Comparison of ENCODE assay signal across 17 cellular contexts in the genomic region with DNA sequence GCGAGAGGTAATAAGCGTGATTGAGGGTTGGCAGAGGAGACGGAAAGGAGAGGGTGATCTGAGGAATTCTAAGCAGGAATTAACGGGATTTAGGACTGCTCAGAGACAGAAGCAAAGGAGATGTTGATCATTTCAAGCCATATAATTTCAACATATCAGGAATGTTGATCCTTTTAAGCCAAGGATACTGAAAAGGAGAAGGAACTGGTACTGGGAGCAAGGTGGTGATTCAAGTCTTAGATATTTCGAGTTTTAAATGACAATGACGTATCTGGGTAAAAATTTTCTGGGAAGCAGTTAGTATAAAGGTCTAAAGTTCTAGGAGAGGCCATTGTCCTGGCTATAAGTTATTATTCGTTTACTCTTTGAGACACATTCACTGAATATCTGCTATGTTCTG.
DNase-seq lines count a peak whose midpoint lies in the region; ATAC-seq and TF ChIP-seq lines count a peak whose summit lies in the region.
"Had no signal": no experiment of that assay in that cellular context is flagged by ENCODE, and none has a peak within 500 bp of the region (broad histone marks: within the 10 kb centered on the region; RNA-seq: fewer than 3 reads in every experiment).

No MANE protein-coding gene starts in this region.

- ATAC-seq in PC-3, result peak; percentile 73
- no peak for ATAC-seq in gastrocnemius medialis
- ATAC-seq: activated T-cell treated with anti-CD3 and anti-CD28 coated beads, Interleukin-2, amount 50 U/mL, for 72 hours had no signal

- no peak overlapping the region for H2AFZ ChIP-seq in PC-3 (ENCODE audit: low read length)
- H2AFZ ChIP-seq in fibroblast of lung (ENCODE audit: low read length), result no peak overlapping the region
- H2AFZ ChIP-seq in osteoblast (ENCODE audit: low read length), result peak overlapping the region; percentile 64
- H2AFZ ChIP-seq: PC-9 had no signal

- H3F3A ChIP-seq in PC-3 (ENCODE audit: low read length, unreplicated experiment), result no peaks in the 10 kb centered on the region

- H3K4me1 ChIP-seq in PC-3 (ENCODE audit: insufficient read depth, low read length), result peaks cover 32% of the 10 kb centered on the region
- peaks cover 2% of the 10 kb centered on the region for H3K4me1 ChIP-seq in fibroblast of lung (ENCODE audit: control insufficient read depth, extremely low read depth, insufficient read depth, low read length)
- H3K4me1 ChIP-seq in osteoblast (ENCODE audit: insufficient read depth, low read length), result peaks cover 28% of the 10 kb centered on the region
- no peaks in the 10 kb centered on the region for H3K4me1 ChIP-seq in gastrocnemius medialis
- H3K4me1 ChIP-seq: sigmoid colon had no signal

- H3K4me2 ChIP-seq in PC-3 (ENCODE audit: low read length) (peak overlapping the region; percentile 49), fibroblast of lung (ENCODE audit: extremely low read depth, insufficient read depth, low read length) (no peak overlapping the region), osteoblast (ENCODE audit: insufficient read depth, low read length) (peak overlapping the region; percentile 82)
- H3K4me2 ChIP-seq: PC-9 had no signal

- in situ Hi-C loops in gastrocnemius medialis (cut with MboI; ENCODE audit: low sequenced_read_pairs in 4 of 4), result loop anchor here in 1 of 4 donors (25.0 kb wide), 1 partner anchor 315 kb away; no protein-coding TSS in a partner anchor

- no peak for TF ChIP-seq POLR2A in gastrocnemius medialis (IDR thresholded peaks at IDR 0.05)

- H3K36me3 ChIP-seq in PC-3 (ENCODE audit: low read depth, low read length), result no peaks in the 10 kb centered on the region
- no peaks in the 10 kb centered on the region for H3K36me3 ChIP-seq in fibroblast of lung (ENCODE audit: control insufficient read depth, insufficient read depth, low read length)
- H3K36me3 ChIP-seq in osteoblast (ENCODE audit: insufficient read depth, low read length), result no peaks in the 10 kb centered on the region
- H3K36me3 ChIP-seq in gastrocnemius medialis, result no peaks in the 10 kb centered on the region
- H3K36me3 ChIP-seq: sigmoid colon had no signal

- H3K27ac ChIP-seq in PC-3 (ENCODE audit: low read length), result peak overlapping the region; percentile 57
- no peak overlapping the region for H3K27ac ChIP-seq in fibroblast of lung (ENCODE audit: insufficient read depth, low read length)
- H3K27ac ChIP-seq in osteoblast (ENCODE audit: low read depth, low read length), result peak overlapping the region; percentile 98
- H3K27ac ChIP-seq in gastrocnemius medialis, result no peak overlapping the region
- H3K27ac ChIP-seq: PC-9, sigmoid colon had no signal

- H3K9ac ChIP-seq in PC-3 (ENCODE audit: low read length), result no peak overlapping the region
- H3K9ac ChIP-seq in fibroblast of lung (ENCODE audit: insufficient read depth, low read length), result no peak overlapping the region

- H3K79me2 ChIP-seq in PC-3 (ENCODE audit: low read length) (no peaks in the 10 kb centered on the region), fibroblast of lung (ENCODE audit: control insufficient read depth, insufficient read depth, low read length) (no peaks in the 10 kb centered on the region), osteoblast (ENCODE audit: insufficient read depth, low read length) (no peaks in the 10 kb centered on the region)

- intact Hi-C loops in PC-3 (cut with micrococcal nuclease) (no loop called here), gastrocnemius medialis (cut with DNase I; ENCODE audit: low total_unique reads) (no loop called here)

- DNase-seq in EL, result peak; percentile 88
- DNase-seq in PC-3, result peak; percentile 64
- DNase-seq in fibroblast of lung (ENCODE audit: low read depth in 2 of 2), result peak; percentile 9 to 88
- peak; percentile 67 for DNase-seq in osteoblast (ENCODE audit: insufficient read length, low spot score, missing footprints)
- DNase-seq in gastrocnemius medialis, result no peak
- DNase-seq in activated naive CD4-positive, alpha-beta T cell (lab: John Stamatoyannopoulos, UW), result no peak
- DNase-seq in activated CD4-positive, CD25-positive, alpha-beta regulatory T cell treated with anti-CD3 and anti-CD28 coated beads, Interleukin-2, amount 50 U/mL, for 72 hours, result no peak
- no peak for DNase-seq in hepatic stellate cell (ENCODE audit: low spot score)
- DNase-seq: activated CD4-positive, alpha-beta memory T cell treated with anti-CD3 and anti-CD28 coated beads, Interleukin-2, amount 10 ng/mL, durations not matched to agents 7 days and 5 days; activated naive CD8-positive, alpha-beta T cell treated with anti-CD3 and anti-CD28 coated beads, Interleukin-2, amount 10 ng/mL, durations not matched to agents 7 days and 5 days; activated T-cell treated with anti-CD3 and anti-CD28 coated beads, Interleukin-2, amount 50 U/mL, for 72 hours; cerebellar nuclear complex; NCI-H2081 treated with DMSO at 0.1 percent for 48 hours; NCI-H526; PC-9; sigmoid colon; stimulated activated CD4-positive, alpha-beta T cell treated with anti-CD3 and anti-CD28 coated beads, Interleukin-4, amount 100 ng/mL, for 1 hour had no signal

- H4K20me1 ChIP-seq in PC-3 (ENCODE audit: low read length), result no peaks in the 10 kb centered on the region
- no peaks in the 10 kb centered on the region for H4K20me1 ChIP-seq in fibroblast of lung (ENCODE audit: control insufficient read depth, extremely low read depth, insufficient read depth, low read length)
- no peaks in the 10 kb centered on the region for H4K20me1 ChIP-seq in osteoblast (ENCODE audit: insufficient read depth, low read length)

- H3K27me3 ChIP-seq in PC-3 (ENCODE audit: low read length) (no peaks in the 10 kb centered on the region), fibroblast of lung (ENCODE audit: control insufficient read depth, insufficient read depth, low read length) (no peaks in the 10 kb centered on the region), osteoblast (ENCODE audit: insufficient read depth, low read length) (no peaks in the 10 kb centered on the region), gastrocnemius medialis (no peaks in the 10 kb centered on the region)
- H3K27me3 ChIP-seq: sigmoid colon had no signal

- CTCF ChIA-PET in PC-3 (lab: Charles Lee), result no interaction called here

- BruUV-seq in PC-3 (replicated peaks; lab: Mats Ljungman, UMichigan), result no TSS peak

- no peaks in the 10 kb centered on the region for H3K9me2 ChIP-seq in PC-3 (replicated peaks; ENCODE audit: low read length)

- POLR2A ChIA-PET in PC-3 (lab: Charles Lee; ENCODE audit: unreplicated experiment), result interaction anchor here (0.7 kb wide), 1 partner anchor 90 kb away, joined by 3 read pairs; no protein-coding TSS in a partner anchor

- TF ChIP-seq CTCF in PC-3 (conservative IDR thresholded peaks at IDR 0.05; ENCODE audit: low read depth, low read length), result no peak
- TF ChIP-seq CTCF in fibroblast of lung (conservative IDR thresholded peaks at IDR 0.05 in 1 of 2, IDR thresholded peaks at IDR 0.05 in 1 of 2; ENCODE audit: low read depth in 1 of 2, low read length in 2 of 2), result no peak
- no peak for TF ChIP-seq CTCF in osteoblast (IDR thresholded peaks at IDR 0.05; ENCODE audit: extremely low read depth, low read depth, low read length)
- TF ChIP-seq CTCF in gastrocnemius medialis (IDR thresholded peaks at IDR 0.05 in 4 of 5, conservative IDR thresholded peaks at IDR 0.05 in 1 of 5), result no peak

- peak overlapping the region; percentile 22; the same call in 1 of the 2 replicates for H3K4me3 ChIP-seq in PC-3 (ENCODE audit: low read length)
- no peak overlapping the region for H3K4me3 ChIP-seq in fibroblast of lung (replicated peaks in 1 of 4; ENCODE audit: control extremely low read depth in 1 of 4, insufficient read depth in 1 of 4, low read depth in 3 of 4, low read length in 4 of 4)
- H3K4me3 ChIP-seq in osteoblast (ENCODE audit: insufficient read depth, low read length), result peak overlapping the region; percentile 51
- H3K4me3 ChIP-seq in gastrocnemius medialis, result no peak overlapping the region
- H3K4me3 ChIP-seq: PC-9, sigmoid colon had no signal

- H3K9me3 ChIP-seq in PC-3 (ENCODE audit: low read length) (no peaks in the 10 kb centered on the region), fibroblast of lung (ENCODE audit: control insufficient read depth, insufficient read depth, low read depth, low read length) (no peaks in the 10 kb centered on the region), osteoblast (ENCODE audit: low read depth, low read length) (no peaks in the 10 kb centered on the region), gastrocnemius medialis (no peaks in the 10 kb centered on the region)
- H3K9me3 ChIP-seq: sigmoid colon had no signal

Comparison
In these comparisons a context has a peak if more than half of its experiments do, and no peak if none do; other contexts are left out.
1. DNase-seq: peak in EL (single experiment), PC-3 (single experiment), fibroblast of lung (2 of 2) and osteoblast (single experiment); none in gastrocnemius medialis (0 of 2), activated naive CD4-positive, alpha-beta T cell (0 of 4), activated CD4-positive, CD25-positive, alpha-beta regulatory T cell treated with anti-CD3 and anti-CD28 coated beads, Interleukin-2, amount 50 U/mL, for 72 hours (single experiment) and hepatic stellate cell (single experiment).
2. H3K27ac ChIP-seq: peak in PC-3 (single experiment) and osteoblast (single experiment); none in fibroblast of lung (single experiment) and gastrocnemius medialis (0 of 4).
3. H3K4me3 ChIP-seq: peak in PC-3 (single experiment) and osteoblast (single experiment); none in fibroblast of lung (0 of 4) and gastrocnemius medialis (0 of 4).